ENCODE assay signal across 8 cellular contexts in the genomic region with DNA sequence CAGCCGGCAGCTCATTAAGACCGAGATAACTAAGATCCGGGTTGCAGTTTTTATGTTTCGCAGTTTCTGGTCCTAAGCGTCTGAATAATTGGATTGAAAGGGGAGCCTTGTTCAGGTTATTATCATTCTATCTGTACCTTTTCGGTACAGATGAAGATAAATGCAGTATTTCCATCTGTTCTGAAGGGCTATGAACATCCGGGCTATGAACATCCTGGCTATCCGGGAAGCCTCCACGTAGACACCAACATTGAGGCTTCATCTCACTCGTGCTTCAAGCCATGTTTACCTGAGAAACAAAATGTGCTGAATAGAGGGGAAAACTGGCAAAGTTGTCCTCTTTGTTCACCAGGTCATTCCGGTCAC. TPM values are rescaled to one million over a fixed set of nuclear protein-coding genes. Genes with fewer than 3 reads are reported as not detected.
DNase-seq lines count a peak whose midpoint lies in the region; ATAC-seq and TF ChIP-seq lines count a peak whose summit lies in the region.

No MANE protein-coding gene starts in this region.

- no peaks in the 10 kb centered on the region for H3K27me3 ChIP-seq in SJCRH30

- peaks cover 4% of the 10 kb centered on the region for H3K27me3 Mint-ChIP-seq in activated CD4-positive, alpha-beta T cell treated with anti-CD3 and anti-CD28 coated beads, Interleukin-2, amount 10 ng/mL, durations not matched to agents 24 days and 14 days

- peak overlapping the region; percentile 91 for H3K4me3 Mint-ChIP-seq in activated CD4-positive, alpha-beta T cell treated with anti-CD3 and anti-CD28 coated beads, Interleukin-2, amount 10 ng/mL, durations not matched to agents 24 days and 14 days

- H3K4me3 ChIP-seq in SJCRH30 (peak overlapping the region; percentile 92), fibroblast of the aortic adventitia (ENCODE audit: low read depth, low read length) (peak overlapping the region; percentile 88), skin epidermis (peak overlapping the region; percentile 65 to 94 (median 85))

- no peaks in the 10 kb centered on the region for H3K9me3 Mint-ChIP-seq in activated CD4-positive, alpha-beta T cell treated with anti-CD3 and anti-CD28 coated beads, Interleukin-2, amount 10 ng/mL, durations not matched to agents 24 days and 14 days

- no peaks in the 10 kb centered on the region for H3K9me3 ChIP-seq in SJCRH30 (replicated peaks)

- no peaks in the 10 kb centered on the region; the same call in 1 of the 2 replicates for H3K4me1 ChIP-seq in SJCRH30

- H3K36me3 ChIP-seq in SJCRH30 = peaks cover 4% of the 10 kb centered on the region; the same call in 1 of the 2 replicates

- H3K27ac ChIP-seq in SJCRH30 = peak overlapping the region; percentile 86
- H3K27ac ChIP-seq in skin epidermis = peak overlapping the region in 19 of 21 experiments; percentile 88 to 98 (median 97)

- intact Hi-C loops in activated CD4-positive, alpha-beta T cell treated with anti-CD3 and anti-CD28 coated beads, Interleukin-2, amount 10 ng/mL, durations not matched to agents 24 days and 14 days (cut with micrococcal nuclease) = loop anchor here (1.0 to 5.0 kb wide), 9 partner anchors 40 to 396 kb away; partner anchors contain the start of genes ABRACL, CCDC28A, CITED2 and TXLNB

- no peak for TF ChIP-seq CTCF in fibroblast of the aortic adventitia (IDR thresholded peaks at IDR 0.05; ENCODE audit: insufficient read depth, low read length)

- no peaks in the 10 kb centered on the region for H3K36me3 Mint-ChIP-seq in activated CD4-positive, alpha-beta T cell treated with anti-CD3 and anti-CD28 coated beads, Interleukin-2, amount 10 ng/mL, durations not matched to agents 24 days and 14 days (ENCODE audit: low read depth)

- peak; percentile 16 for ATAC-seq in HG02943 (IDR thresholded peaks at IDR 0.05; ENCODE audit: low read depth, unreplicated experiment)

- peak overlapping the region; percentile 97 for H3K27ac Mint-ChIP-seq in activated CD4-positive, alpha-beta T cell treated with anti-CD3 and anti-CD28 coated beads, Interleukin-2, amount 10 ng/mL, durations not matched to agents 24 days and 14 days

- DNase-seq in activated CD4-positive, alpha-beta T cell treated with anti-CD3 and anti-CD28 coated beads, Interleukin-2, amount 10 ng/mL, durations not matched to agents 24 days and 14 days = no peak
- DNase-seq in activated CD4-positive, alpha-beta T cell treated with anti-CD3 and anti-CD28 coated beads, Interleukin-2, amount 50 U/mL, for 1 hour = no peak
- no peak for DNase-seq in SJCRH30
- no peak for DNase-seq in fibroblast of the aortic adventitia (ENCODE audit: low read depth)
- DNase-seq in stimulated activated CD4-positive, alpha-beta T cell treated with anti-CD3 and anti-CD28 coated beads, Interleukin-4, amount 100 ng/mL, for 4 hours = no peak
- no peak for DNase-seq in globus pallidus (ENCODE audit: low spot score)

- H3K4me1 Mint-ChIP-seq in activated CD4-positive, alpha-beta T cell treated with anti-CD3 and anti-CD28 coated beads, Interleukin-2, amount 10 ng/mL, durations not matched to agents 24 days and 14 days = peaks cover 19% of the 10 kb centered on the region

RNA-seq across cellular contexts. Expression of gene REPS1, which starts 0.4 kb away (rescaled TPM):
- total RNA-seq in activated CD4-positive, alpha-beta T cell treated with anti-CD3 and anti-CD28 coated beads, Interleukin-2, amount 10 ng/mL, durations not matched to agents 24 days and 14 days = 65.8 and 70.1 TPM in 2 replicates
- total RNA-seq in SJCRH30 (2014; rRNA removed; shearing (Covaris generic)) = 65.7 and 66.7 TPM in 2 replicates
- total RNA-seq in fibroblast of the aortic adventitia (ENCODE audit: low replicate concordance) = 34.9 and 42.6 TPM in 2 replicates

RNA-seq across cellular contexts. Expression of gene ABRACL, which starts 40.1 kb away (rescaled TPM):
- 131 and 134 TPM in 2 replicates for total RNA-seq in activated CD4-positive, alpha-beta T cell treated with anti-CD3 and anti-CD28 coated beads, Interleukin-2, amount 10 ng/mL, durations not matched to agents 24 days and 14 days
- 55.0 and 56.2 TPM in 2 replicates for total RNA-seq in SJCRH30 (2014; rRNA removed; shearing (Covaris generic))
- 15.8 and 32.2 TPM in 2 replicates for total RNA-seq in fibroblast of the aortic adventitia (ENCODE audit: low replicate concordance)
